ENCODE assay signal across 17 cellular contexts in genomic region chr2:215431778-215432758, GRCh38. TPM values are rescaled to one million over a fixed set of nuclear protein-coding genes. Genes with fewer than 3 reads are reported as not detected.
DNase-seq lines count a peak whose midpoint lies in the region; ATAC-seq and TF ChIP-seq lines count a peak whose summit lies in the region.
"Had no signal": no experiment of that assay in that cellular context is flagged by ENCODE, and none has a peak within 500 bp of the region (broad histone marks: within the 10 kb centered on the region; RNA-seq: fewer than 3 reads in every experiment).

No MANE protein-coding gene starts in this region.

- H3K36me3 Mint-ChIP-seq in CD4-positive, alpha-beta T cell (ENCODE audit: low read depth): no peaks in the 10 kb centered on the region
- H3K36me3 Mint-ChIP-seq: activated CD8-positive, alpha-beta memory T cell treated with anti-CD3 and anti-CD28 coated beads, Interleukin-2, amount 10 ng/mL, durations not matched to agents 7 days and 5 days; memory B cell had no signal

- H3K9me3 Mint-ChIP-seq in CD4-positive, alpha-beta T cell: no peaks in the 10 kb centered on the region
- H3K9me3 Mint-ChIP-seq: memory B cell, WTC11 had no signal

- 83 to 92% methylated on average over 7 of the region's 7 CpGs for WGBS in sigmoid colon, 2 donors

- peaks cover 7 to 62% (median 31%) of the 10 kb centered on the region in 4 donors for H3K36me3 ChIP-seq in sigmoid colon

- no peak for DNase-seq in CD4-positive, alpha-beta T cell
- DNase-seq in astrocyte of the hippocampus (ENCODE audit: low read depth, low spot score): peak; percentile 40
- peak; percentile 38 to 57 for DNase-seq in foreskin keratinocyte
- no peak for DNase-seq in sigmoid colon
- no peak for DNase-seq in HUDEP-2 (lab: John Stamatoyannopoulos, UW; ENCODE audit: unreplicated experiment in 76 of 76)
- no peak for DNase-seq in NCI-H2081 (lab: John Stamatoyannopoulos, UW)
- DNase-seq: activated CD8-positive, alpha-beta memory T cell treated with anti-CD3 and anti-CD28 coated beads, Interleukin-2, amount 10 ng/mL, durations not matched to agents 7 days and 5 days; activated naive CD4-positive, alpha-beta T cell treated with Interleukin-2 at 50 U/mL for 16 hours; central memory CD4-positive, alpha-beta T cell; nucleus accumbens; stimulated activated CD4-positive, alpha-beta T cell treated with anti-CD3 and anti-CD28 coated beads, Interleukin-15, amount 100 ng/mL, for 24 hours; testis had no signal

- peaks cover 83% of the 10 kb centered on the region for H3K27me3 ChIP-seq in CD4-positive, alpha-beta T cell (ENCODE audit: control insufficient read depth, insufficient read depth, low read length)
- H3K27me3 ChIP-seq in foreskin keratinocyte: no peaks in the 10 kb centered on the region
- H3K27me3 ChIP-seq in sigmoid colon: no peaks in the 10 kb centered on the region
- H3K27me3 ChIP-seq: testis had no signal

- TF ChIP-seq CTCF in CD4-positive, alpha-beta T cell (IDR thresholded peaks at IDR 0.05): no peak
- TF ChIP-seq CTCF in foreskin keratinocyte (conservative IDR thresholded peaks at IDR 0.05) (no peak), sigmoid colon (IDR thresholded peaks at IDR 0.05) (no peak)

- TF ChIP-seq EP300 in sigmoid colon (IDR thresholded peaks at IDR 0.05): no peak

- H3K4me1 ChIP-seq in foreskin keratinocyte (peaks cover 12% of the 10 kb centered on the region), sigmoid colon (peaks cover 0 to 59% (median 48%) of the 10 kb centered on the region in 4 donors)
- H3K4me1 ChIP-seq: testis had no signal

- H3K4me3 Mint-ChIP-seq in CD4-positive, alpha-beta T cell: peak overlapping the region; percentile 8
- H3K4me3 Mint-ChIP-seq: activated CD8-positive, alpha-beta memory T cell treated with anti-CD3 and anti-CD28 coated beads, Interleukin-2, amount 10 ng/mL, durations not matched to agents 7 days and 5 days; memory B cell; WTC11 had no signal

- POLR2A ChIA-PET in CD4-positive, alpha-beta T cell (lab: Charles Lee): no interaction called here

- H3K4me1 Mint-ChIP-seq in CD4-positive, alpha-beta T cell (ENCODE audit: low read depth): peaks cover 21% of the 10 kb centered on the region

- peak overlapping the region in 3 of 4 donors; percentile 89 to 97 (median 92) for H3K4me3 ChIP-seq in sigmoid colon
- H3K4me3 ChIP-seq: SK-N-MC, testis had no signal

- intact Hi-C loops in CD4-positive, alpha-beta T cell (cut with DNase I, micrococcal nuclease): no loop called here
- intact Hi-C loops in sigmoid colon (cut with DNase I): loop anchor here (5.0 kb wide), 1 partner anchor 35 kb away; no protein-coding TSS in a partner anchor

- TF ChIP-seq POLR2A in sigmoid colon (IDR thresholded peaks at IDR 0.05): no peak

- H3K9me3 ChIP-seq in CD4-positive, alpha-beta T cell (ENCODE audit: control insufficient read depth, low read length): no peaks in the 10 kb centered on the region
- H3K9me3 ChIP-seq in sigmoid colon: no peaks in the 10 kb centered on the region
- H3K9me3 ChIP-seq: testis had no signal

- no peak for ATAC-seq in CD4-positive, alpha-beta T cell (ENCODE audit: poor library complexity)
- ATAC-seq in foreskin keratinocyte: no peak
- no peak for ATAC-seq in GM21576 (IDR thresholded peaks at IDR 0.05; ENCODE audit: unreplicated experiment)
- no peak for ATAC-seq in GM18519 (IDR thresholded peaks at IDR 0.05; ENCODE audit: low FRiP score, unreplicated experiment)
- ATAC-seq: activated CD8-positive, alpha-beta memory T cell treated with anti-CD3 and anti-CD28 coated beads, Interleukin-2, amount 10 ng/mL, durations not matched to agents 7 days and 5 days; WTC11 had no signal

- CTCF ChIA-PET in CD4-positive, alpha-beta T cell (lab: Charles Lee): interaction anchor here (1.4 kb wide), 1 partner anchor 11 kb away, joined by 3 read pairs; no protein-coding TSS in a partner anchor

- H3K27ac ChIP-seq in CD4-positive, alpha-beta T cell (ENCODE audit: low read depth, low read length): no peak overlapping the region
- H3K27ac ChIP-seq in foreskin keratinocyte: no peak overlapping the region
- peak overlapping the region; percentile 95 to 99 (median 98) for H3K27ac ChIP-seq in sigmoid colon
- H3K27ac ChIP-seq: SK-N-MC, testis had no signal

- peaks cover 88% of the 10 kb centered on the region for H3K27me3 Mint-ChIP-seq in CD4-positive, alpha-beta T cell

- H3K27ac Mint-ChIP-seq in CD4-positive, alpha-beta T cell: no peak overlapping the region
- H3K27ac Mint-ChIP-seq: activated CD8-positive, alpha-beta memory T cell treated with anti-CD3 and anti-CD28 coated beads, Interleukin-2, amount 10 ng/mL, durations not matched to agents 7 days and 5 days; memory B cell; WTC11 had no signal

RNA-seq across cellular contexts. Expression of gene FN1, which starts 3.8 kb away (rescaled TPM):
- total RNA-seq in CD4-positive, alpha-beta T cell: under 1 TPM; 0.41 to 0.61 TPM
- total RNA-seq in foreskin keratinocyte (2,068 and 6,230 TPM in 2 replicates), sigmoid colon (1,000 to 10,000 TPM in 2 of 4 donors, 100 to 1,000 TPM in 2; 671 to 3,059 (median 1,333) TPM)
- polyA plus RNA-seq in foreskin keratinocyte (1,523 and 3,810 TPM in 2 replicates), sigmoid colon (100 to 1,000 TPM in 1 of 3 donors, 10 to 100 TPM in 2; 13.6 to 140 (median 28.2) TPM)

Comparison
In these comparisons a context has a peak if more than half of its experiments do, and no peak if none do; other contexts are left out.
1. DNase-seq: peak in astrocyte of the hippocampus (single experiment) and foreskin keratinocyte (2 of 2); none in CD4-positive, alpha-beta T cell (0 of 10), sigmoid colon (single experiment), HUDEP-2 (0 of 76) and NCI-H2081 (0 of 2).
2. H3K27ac ChIP-seq: peak in sigmoid colon (4 of 4); none in CD4-positive, alpha-beta T cell (single experiment) and foreskin keratinocyte (single experiment).
3. RNA of gene FN1, which starts 3.8 kb away (total RNA-seq): 2,068 to 6,230 TPM in foreskin keratinocyte and 671 to 3,059 TPM in sigmoid colon; 0.41 to 0.61 TPM in CD4-positive, alpha-beta T cell; every median in the first group is over 100 times any median in the second.